Comparison of ENCODE assay signal across 1 cellular context in genomic region chr22:39254789-39255298, GRCh38.
A peak's percentile ranks its signal among the peaks of the same experiment; 100 is the strongest.
TF ChIP-seq lines count a peak whose summit lies in the region.

No MANE protein-coding gene starts in this region.

TF ChIP-seq in K562, 482 proteins besides CTCF, POLR2A, EP300 and RAD21 (continued from another document):
- TF ChIP-seq PRDM10 (IDR thresholded peaks at IDR 0.05; ENCODE audit: partially characterized antibody) (peak; percentile 43), NEUROD1 (IDR thresholded peaks at IDR 0.05; ENCODE audit: borderline replicate concordance, low read depth, low read length, partially characterized antibody) (no peak), KLF1 (tag; IDR thresholded peaks at IDR 0.05) (no peak), JUND (IDR thresholded peaks at IDR 0.05; ENCODE audit: borderline replicate concordance, low read depth, low read length) (peak; percentile 41; the same call in 1 of the 2 replicates), JUND (tag; IDR thresholded peaks at IDR 0.05; ENCODE audit: borderline replicate concordance, low read depth, low read length) (no peak), TSC22D4 (tag; IDR thresholded peaks at IDR 0.05) (no peak), ZNF740 (CRISPR knock-in tag; IDR thresholded peaks at IDR 0.05) (no peak), ZNF740 (tag; IDR thresholded peaks at IDR 0.05) (no peak)
